In the genomic region with DNA sequence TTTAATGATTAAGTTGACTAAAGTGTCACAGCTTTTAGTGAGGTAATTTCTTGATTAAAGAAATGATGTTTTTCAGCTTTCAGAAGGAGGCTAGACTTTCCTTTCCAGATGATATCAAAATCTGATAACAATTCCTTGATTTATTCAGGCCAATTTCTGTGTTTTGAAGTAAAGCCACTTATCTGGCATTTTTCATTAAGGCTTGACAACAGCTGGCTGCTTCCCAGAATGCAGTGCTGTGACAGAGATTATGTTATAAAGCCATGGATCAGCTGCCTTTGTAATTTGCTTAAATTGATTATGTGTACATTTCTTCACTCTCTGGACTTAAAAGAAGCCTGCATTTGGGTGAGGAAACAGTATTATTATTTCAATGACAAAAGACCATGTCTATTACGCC, we compare ENCODE assay signal across 18 cellular contexts.
A peak's percentile ranks its signal among the peaks of the same experiment; 100 is the strongest.
DNase-seq lines count a peak whose midpoint lies in the region; ATAC-seq, FAIRE-seq and TF ChIP-seq lines count a peak whose summit lies in the region.
"Had no signal": no experiment of that assay in that cellular context is flagged by ENCODE, and none has a peak within 500 bp of the region (broad histone marks: within the 10 kb centered on the region; RNA-seq: fewer than 3 reads in every experiment).

No MANE protein-coding gene starts in this region.

- no peak overlapping the region for H3K4me2 ChIP-seq in SK-N-SH
- H3K4me2 ChIP-seq: A549, BLaER1 had no signal

- CTCF ChIA-PET in SK-N-SH (lab: Yijun Ruan, JAX) (no interaction called here), GM10248 (lab: Yijun Ruan, JAX) (no interaction called here)

- POLR2A ChIA-PET in SK-N-SH (lab: Yijun Ruan, JAX) (no interaction called here), GM10248 (lab: Yijun Ruan, JAX) (no interaction called here)

- FAIRE-seq in D721Med (lab: Jason Lieb, UNC): no peak
- FAIRE-seq: A549, GM12892, GM18507 had no signal

- TF ChIP-seq CTCF in BE2C (IDR thresholded peaks at IDR 0.05; ENCODE audit: low read depth, low read length) (no peak), SK-N-SH (IDR thresholded peaks at IDR 0.05) (no peak), adrenal gland (IDR thresholded peaks at IDR 0.05) (no peak), D721Med (IDR thresholded peaks at IDR 0.05; ENCODE audit: insufficient read depth, missing control alignments) (no peak), GM10248 (IDR thresholded peaks at IDR 0.05; ENCODE audit: control extremely low read depth, extremely low read depth, low read depth, missing control alignments) (no peak)

- no peak overlapping the region for H2AFZ ChIP-seq in SK-N-SH (ENCODE audit: low read depth)

- H3K9me3 ChIP-seq in BE2C (no peaks in the 10 kb centered on the region; the same call in 1 of the 2 replicates), SK-N-SH (no peaks in the 10 kb centered on the region), adrenal gland (replicated peaks in 1 of 3) (no peaks in the 10 kb centered on the region)
- H3K9me3 ChIP-seq: A549, BLaER1 had no signal

- peaks cover 8% of the 10 kb centered on the region; the same call in 1 of the 2 replicates for H4K20me1 ChIP-seq in SK-N-SH (ENCODE audit: insufficient read depth)
- H4K20me1 ChIP-seq: BLaER1 had no signal

- DNase-seq in BE2C: peak; percentile 6
- DNase-seq in NCI-H69 (lab: John Stamatoyannopoulos, UW): peak; percentile 5
- DNase-seq in SK-N-SH: peak; percentile 16
- DNase-seq in adrenal gland: peak; percentile 15 to 75 (median 34)
- no peak for DNase-seq in D721Med (ENCODE audit: insufficient read length, low spot score)
- no peak for DNase-seq in DMS114 treated with DMSO at 0.1 percent for 48 hours (lab: John Stamatoyannopoulos, UW; ENCODE audit: unreplicated experiment)
- no peak for DNase-seq in GM10248 (ENCODE audit: extremely low spot score)
- DNase-seq: AML-193; CD4-positive, alpha-beta memory T cell; DMS 273 treated with DMSO at 0.1 percent for 48 hours; GOT3; H7 had no signal

- H3K36me3 ChIP-seq in BE2C (no peaks in the 10 kb centered on the region), SK-N-SH (replicated peaks in 1 of 2; ENCODE audit: control insufficient read depth in 1 of 2, insufficient read depth in 2 of 2, low read length in 1 of 2) (peaks cover 0 to 6% of the 10 kb centered on the region in 2 experiments), adrenal gland (replicated peaks in 1 of 2) (no peaks in the 10 kb centered on the region)
- H3K36me3 ChIP-seq: BLaER1 had no signal

- WGBS in SK-N-SH (ENCODE audit: low lambda C conversion rate): 78% methylated on average over 1 of the region's 1 CpG
- 53 to 70% (median 67%) methylated on average over 1 of the region's 1 CpG for WGBS in adrenal gland, 4 donors

- TF ChIP-seq RAD21 in SK-N-SH (IDR thresholded peaks at IDR 0.05; ENCODE audit: low read length): no peak

- H3K9ac ChIP-seq in SK-N-SH: no peak overlapping the region
- H3K9ac ChIP-seq: BLaER1 had no signal

- no peaks in the 10 kb centered on the region; the same call in 1 of the 2 replicates for H3K9me2 ChIP-seq in SK-N-SH

- peaks cover 3% of the 10 kb centered on the region; the same call in 1 of the 2 replicates for H3K4me1 ChIP-seq in BE2C
- H3K4me1 ChIP-seq in SK-N-SH (ENCODE audit: control insufficient read depth in 1 of 2, insufficient read depth in 2 of 2, low read depth in 1 of 2, low read length in 1 of 2): no peaks in the 10 kb centered on the region; a peak in 1 of 4 replicates
- peaks cover 6 to 16% of the 10 kb centered on the region in 2 donors for H3K4me1 ChIP-seq in adrenal gland (replicated peaks in 1 of 2)
- H3K4me1 ChIP-seq: A549, BLaER1 had no signal

- no peak for ATAC-seq in HG02840 (IDR thresholded peaks at IDR 0.05; ENCODE audit: low FRiP score, unreplicated experiment)
- ATAC-seq: A549 had no signal

- H3K79me2 ChIP-seq in SK-N-SH (ENCODE audit: insufficient read depth): peaks cover 22% of the 10 kb centered on the region

- H3F3A ChIP-seq in SK-N-SH (replicated peaks; ENCODE audit: insufficient read depth): no peaks in the 10 kb centered on the region

- H3K4me3 ChIP-seq in BE2C (ENCODE audit: low read depth, low read length) (no peak overlapping the region), SK-N-SH (ENCODE audit: low read depth in 2 of 2, low read length in 1 of 2) (no peak overlapping the region), adrenal gland (no peak overlapping the region)
- H3K4me3 ChIP-seq: A549, BLaER1 had no signal

- H3K27ac ChIP-seq in SK-N-SH (ENCODE audit: low read depth in 2 of 2, low read length in 1 of 2): no peak overlapping the region
- no peak overlapping the region for H3K27ac ChIP-seq in adrenal gland
- H3K27ac ChIP-seq: 22Rv1, A549, BLaER1 had no signal

- TF ChIP-seq EP300 in SK-N-SH (IDR thresholded peaks at IDR 0.05; ENCODE audit: borderline replicate concordance in 1 of 2, low read depth in 1 of 2, low read length in 1 of 2): 0 out of 4 replicates have a peak, but pooled peaks have one; percentile 7 to 15

- intact Hi-C loops in adrenal gland (cut with DNase I): no loop called here

- no peak for TF ChIP-seq POLR2A in adrenal gland (IDR thresholded peaks at IDR 0.05)

- no peaks in the 10 kb centered on the region for H3K27me3 ChIP-seq in BE2C
- no peaks in the 10 kb centered on the region for H3K27me3 ChIP-seq in SK-N-SH (ENCODE audit: insufficient read depth)
- H3K27me3 ChIP-seq in adrenal gland: no peaks in the 10 kb centered on the region
- H3K27me3 ChIP-seq: BLaER1 had no signal

TF ChIP-seq in SK-N-SH, 30 proteins besides CTCF, POLR2A, EP300 and RAD21:
- TF ChIP-seq GATA2 (CRISPR knock-in tag; IDR thresholded peaks at IDR 0.05) (peak; percentile 39; the same call in 1 of the 2 replicates), RCOR1 (IDR thresholded peaks at IDR 0.05; ENCODE audit: low read length) (peak; percentile 42; the same call in 1 of the 2 replicates), EZH2phosphoT487 (IDR thresholded peaks at IDR 0.05; ENCODE audit: borderline replicate concordance, low read depth) (no peak), TCF12 (IDR thresholded peaks at IDR 0.05) (peak; percentile 65), JUND (IDR thresholded peaks at IDR 0.05) (peak; percentile 6; the same call in 1 of the 2 replicates), TAF1 (IDR thresholded peaks at IDR 0.05; ENCODE audit: borderline replicate concordance, low read depth, low read length) (no peak), NFIC (IDR thresholded peaks at IDR 0.05; ENCODE audit: borderline replicate concordance) (peak; percentile 11; the same call in 1 of the 2 replicates)
- TF ChIP-seq, protein P1, sequence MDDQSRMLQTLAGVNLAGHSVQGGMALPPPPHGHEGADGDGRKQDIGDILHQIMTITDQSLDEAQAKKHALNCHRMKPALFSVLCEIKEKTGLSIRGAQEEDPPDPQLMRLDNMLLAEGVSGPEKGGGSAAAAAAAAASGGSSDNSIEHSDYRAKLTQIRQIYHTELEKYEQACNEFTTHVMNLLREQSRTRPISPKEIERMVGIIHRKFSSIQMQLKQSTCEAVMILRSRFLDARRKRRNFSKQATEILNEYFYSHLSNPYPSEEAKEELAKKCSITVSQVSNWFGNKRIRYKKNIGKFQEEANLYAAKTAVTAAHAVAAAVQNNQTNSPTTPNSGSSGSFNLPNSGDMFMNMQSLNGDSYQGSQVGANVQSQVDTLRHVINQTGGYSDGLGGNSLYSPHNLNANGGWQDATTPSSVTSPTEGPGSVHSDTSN (IDR thresholded peaks at IDR 0.05): peak; percentile 56

Comparison
In these comparisons a context has a peak if more than half of its experiments do, and no peak if none do; other contexts are left out.
1. DNase-seq: peak in BE2C (single experiment), NCI-H69 (single experiment), SK-N-SH (single experiment) and adrenal gland (7 of 7); none in D721Med (single experiment), DMS114 treated with DMSO at 0.1 percent for 48 hours (single experiment) and GM10248 (single experiment).